23 cellular contexts compared by ENCODE assay signal in genomic region chr22:30223303-30223702, GRCh38. TPM values are rescaled to one million over a fixed set of nuclear protein-coding genes. Genes with fewer than 3 reads are reported as not detected.
DNase-seq lines count a peak whose midpoint lies in the region; ATAC-seq, FAIRE-seq and TF ChIP-seq lines count a peak whose summit lies in the region.
"Had no signal": no experiment of that assay in that cellular context is flagged by ENCODE, and none has a peak within 500 bp of the region (broad histone marks: within the 10 kb centered on the region; RNA-seq: fewer than 3 reads in every experiment).

No MANE protein-coding gene starts in this region.

- 60% methylated on average over 14 of the region's 15 CpGs for WGBS in HepG2 (ENCODE audit: low lambda C conversion rate)

- no peaks in the 10 kb centered on the region for H3K27me3 Mint-ChIP-seq in stimulated activated naive CD8-positive, alpha-beta T cell treated with anti-CD3 and anti-CD28 coated beads, Interleukin-15, Interleukin-2, amounts not matched to agents 100 ng/mL and 50 ng/mL, for 24 hours
- H3K27me3 Mint-ChIP-seq: T-helper 17 cell had no signal

- TF ChIP-seq POLR2A in HepG2 (IDR thresholded peaks at IDR 0.05; ENCODE audit: insufficient read depth in 1 of 2, low read depth in 2 of 2, low read length in 2 of 2) (no peak), Peyer's patch (IDR thresholded peaks at IDR 0.05) (no peak)

- no peak for DNase-seq in stimulated activated naive CD8-positive, alpha-beta T cell treated with anti-CD3 and anti-CD28 coated beads, Interleukin-15, Interleukin-2, amounts not matched to agents 100 U/mL and 50 U/mL, for 24 hours
- DNase-seq in RPMI7951 (ENCODE audit: low read depth): peak; percentile 55
- DNase-seq in HepG2 (ENCODE audit: low spot score): no peak
- no peak for DNase-seq in NK-92 treated with Interleukin-12 subunit alpha and Interleukin-12 subunit beta, amount 100 ng/mL, for 24 hours (lab: John Stamatoyannopoulos, UW)
- DNase-seq in Peyer's patch: no peak
- no peak for DNase-seq in urothelium cell line (ENCODE audit: low spot score)
- DNase-seq in UCSD-AML1 (lab: John Stamatoyannopoulos, UW; ENCODE audit: unreplicated experiment): no peak
- DNase-seq: activated naive CD4-positive, alpha-beta T cell treated with anti-CD3 and anti-CD28 coated beads for 36 hours; activated T-cell treated with anti-CD3 and anti-CD28 coated beads for 4 hours; KG1; left cardiac atrium; NCI-H1048; SIG-M5; stimulated activated CD4-positive, alpha-beta T cell treated with anti-CD3 and anti-CD28 coated beads, Interleukin-12 subunit alpha, Interleukin-12 subunit beta, amount 100 ng/mL, for 4 hours; stimulated activated CD8-positive, alpha-beta memory T cell treated with anti-CD3 and anti-CD28 coated beads, Interleukin-4, amount 100 ng/mL, for 48 hours; T-helper 17 cell; testis had no signal

- H3K27me3 ChIP-seq in HepG2 (ENCODE audit: control insufficient read depth in 1 of 2, insufficient read depth in 2 of 2, low read length in 2 of 2): peaks cover 7 to 45% of the 10 kb centered on the region in 2 experiments; a peak in 4 of 5 replicates
- no peaks in the 10 kb centered on the region for H3K27me3 ChIP-seq in Peyer's patch
- H3K27me3 ChIP-seq: testis had no signal

- POLR2A ChIA-PET in HepG2 (lab: Yijun Ruan, JAX): interaction anchor here (1.3 kb wide), 1 partner anchor 13 kb away, joined by 3 read pairs; no protein-coding TSS in a partner anchor

- no peaks in the 10 kb centered on the region for H3K79me2 ChIP-seq in HepG2 (ENCODE audit: insufficient read depth, low read length)

- no peak overlapping the region for H3K4me2 ChIP-seq in HepG2 (ENCODE audit: low read depth, low read length)

- CTCF ChIA-PET in HepG2 (lab: Yijun Ruan, JAX; ENCODE audit: low intra/inter-chr PET ratio, low total read pairs): no interaction called here

- H3K4me3 ChIP-seq in HepG2 (replicated peaks in 1 of 3; ENCODE audit: insufficient read depth in 1 of 3, low read depth in 2 of 3, low read length in 3 of 3): no peak overlapping the region
- H3K4me3 ChIP-seq in Peyer's patch: no peak overlapping the region
- H3K4me3 ChIP-seq: testis had no signal

- BruUV-seq in HepG2 (replicated peaks; lab: Mats Ljungman, UMichigan): no TSS peak

- H3K4me3 Mint-ChIP-seq in stimulated activated naive CD8-positive, alpha-beta T cell treated with anti-CD3 and anti-CD28 coated beads, Interleukin-15, Interleukin-2, amounts not matched to agents 100 ng/mL and 50 ng/mL, for 24 hours: no peak overlapping the region
- H3K4me3 Mint-ChIP-seq: activated naive CD4-positive, alpha-beta T cell treated with anti-CD3 and anti-CD28 coated beads for 36 hours; neural crest cell; T-helper 17 cell had no signal

- H3K9me3 ChIP-seq in HepG2 (ENCODE audit: low read length) (no peaks in the 10 kb centered on the region), Peyer's patch (no peaks in the 10 kb centered on the region)
- H3K9me3 ChIP-seq: testis had no signal

- H3K9me3 Mint-ChIP-seq in stimulated activated naive CD8-positive, alpha-beta T cell treated with anti-CD3 and anti-CD28 coated beads, Interleukin-15, Interleukin-2, amounts not matched to agents 100 ng/mL and 50 ng/mL, for 24 hours: no peaks in the 10 kb centered on the region
- H3K9me3 Mint-ChIP-seq: activated naive CD4-positive, alpha-beta T cell treated with anti-CD3 and anti-CD28 coated beads for 36 hours; neural crest cell had no signal

- FAIRE-seq in HepG2 (lab: Jason Lieb, UNC) (no peak), urothelium cell line (lab: Jason Lieb, UNC) (no peak)
- FAIRE-seq: colon had no signal

- no peak for ATAC-seq in stimulated activated naive CD8-positive, alpha-beta T cell treated with anti-CD3 and anti-CD28 coated beads, Interleukin-15, Interleukin-2, amounts not matched to agents 100 U/mL and 50 U/mL, for 24 hours
- no peak for ATAC-seq in HepG2
- ATAC-seq: activated CD4-positive, CD25-positive, alpha-beta regulatory T cell treated with anti-CD3 and anti-CD28 coated beads, Interleukin-2, amount 50 U/mL, for 24 hours; left cardiac atrium; T-helper 17 cell had no signal

- peaks cover 57% of the 10 kb centered on the region for H3K4me1 ChIP-seq in HepG2 (ENCODE audit: insufficient read depth, low read length)
- H3K4me1 ChIP-seq in Peyer's patch: peaks cover 0 to 15% (median 7%) of the 10 kb centered on the region in 4 donors

- no peak for TF ChIP-seq CTCF in HepG2 (CRISPR knock-in tag; IDR thresholded peaks at IDR 0.05)
- no peak for TF ChIP-seq CTCF in Peyer's patch (IDR thresholded peaks at IDR 0.05)

- no peak for TF ChIP-seq EP300 in HepG2 (IDR thresholded peaks at IDR 0.05; ENCODE audit: low read depth in 2 of 2, low read length in 2 of 2)
- TF ChIP-seq EP300 in HepG2 (CRISPR knock-in tag; IDR thresholded peaks at IDR 0.05; ENCODE audit: borderline replicate concordance): no peak

- H3K9ac ChIP-seq in HepG2 (ENCODE audit: insufficient read depth, low read depth, low read length): no peak overlapping the region

- peak overlapping the region; percentile 61 for H3K27ac Mint-ChIP-seq in stimulated activated naive CD8-positive, alpha-beta T cell treated with anti-CD3 and anti-CD28 coated beads, Interleukin-15, Interleukin-2, amounts not matched to agents 100 ng/mL and 50 ng/mL, for 24 hours
- H3K27ac Mint-ChIP-seq: activated naive CD4-positive, alpha-beta T cell treated with anti-CD3 and anti-CD28 coated beads for 36 hours had no signal

- intact Hi-C loops in HepG2 (cut with micrococcal nuclease; ENCODE audit: unreplicated experiment): no loop called here

- no peaks in the 10 kb centered on the region for H3K36me3 ChIP-seq in HepG2 (replicated peaks in 1 of 2; ENCODE audit: control insufficient read depth in 1 of 2, insufficient read depth in 2 of 2, low read length in 2 of 2)
- H3K36me3 ChIP-seq in Peyer's patch: no peaks in the 10 kb centered on the region

- no peaks in the 10 kb centered on the region for H3K36me3 Mint-ChIP-seq in stimulated activated naive CD8-positive, alpha-beta T cell treated with anti-CD3 and anti-CD28 coated beads, Interleukin-15, Interleukin-2, amounts not matched to agents 100 ng/mL and 50 ng/mL, for 24 hours (ENCODE audit: low read depth)

- TF ChIP-seq RAD21 in HepG2 (CRISPR knock-in tag; IDR thresholded peaks at IDR 0.05): no peak

- no peak overlapping the region for H3K27ac ChIP-seq in HepG2 (ENCODE audit: extremely low read length, insufficient read depth, low read length)
- H3K27ac ChIP-seq in Peyer's patch: no peak overlapping the region
- H3K27ac ChIP-seq: testis had no signal

- in situ Hi-C loops in HepG2 (cut with HindIII; ENCODE audit: extremely low pct_ligation_motif_present, low pct_unique_long_range_greater_than_20kb): no loop called here

- no peaks in the 10 kb centered on the region for H4K20me1 ChIP-seq in HepG2 (ENCODE audit: insufficient read depth, low read length)

- H2AFZ ChIP-seq in HepG2 (ENCODE audit: low read length): no peak overlapping the region

- peaks cover 75% of the 10 kb centered on the region for H3K4me1 Mint-ChIP-seq in stimulated activated naive CD8-positive, alpha-beta T cell treated with anti-CD3 and anti-CD28 coated beads, Interleukin-15, Interleukin-2, amounts not matched to agents 100 ng/mL and 50 ng/mL, for 24 hours (ENCODE audit: low read depth)

RNA-seq across cellular contexts. Expression of gene LIF, which starts 23.3 kb away (rescaled TPM):
- total RNA-seq in RPMI7951 (2014; rRNA removed; shearing (Covaris generic)): 3.1 and 4.1 TPM in 2 replicates
- total RNA-seq in HepG2 (2016; rRNA removed; fragmentation: Illumina TruSeq; extraction: Trizol) (1.5 and 3.6 TPM in 2 replicates), Peyer's patch (10 to 100 TPM in 2 of 4 donors, 1 to 10 TPM in 2; 7.4 to 19.3 (median 10.6) TPM)
- 0.53 and 1.6 TPM in 2 replicates for total RNA-seq in HepG2 (2016; cell fraction: cytosol; rRNA removed; fragmentation: Illumina TruSeq; extraction: Trizol; ENCODE audit: low read depth)
- total RNA-seq in HepG2 (2016; cell fraction: insoluble cytoplasmic fraction; rRNA removed; fragmentation: Illumina TruSeq; extraction: Trizol): 1.7 and 3.2 TPM in 2 replicates
- 2.6 TPM in 2 replicates for total RNA-seq in HepG2 (2016; cell fraction: membrane; rRNA removed; fragmentation: Illumina TruSeq; extraction: Trizol)
- total RNA-seq in HepG2 (2016; cell fraction: nucleus; rRNA removed; fragmentation: Illumina TruSeq; extraction: Trizol): 5.2 and 5.5 TPM in 2 replicates
- polyA plus RNA-seq in HepG2 (2011; rRNA removed): 8.5 and 12.1 TPM in 2 replicates
- polyA plus RNA-seq in HepG2 (2011; cell fraction: cytosol; rRNA removed): 3.0 and 4.2 TPM in 2 replicates
- 48.8 and 59.2 TPM in 2 replicates for polyA plus RNA-seq in HepG2 (2011; cell fraction: nucleus; rRNA removed)
- polyA plus RNA-seq in HepG2 (2012): 1.4 and 5.2 TPM in 2 replicates
- polyA plus RNA-seq in HepG2 (2016; cell fraction: cytosol; fragmentation: Illumina TruSeq; extraction: Trizol; ENCODE audit: low read depth): 0.17 and 0.26 TPM in 2 replicates
- polyA plus RNA-seq in HepG2 (2016; cell fraction: insoluble cytoplasmic fraction; fragmentation: Illumina TruSeq; extraction: Trizol; ENCODE audit: low read depth): 1.1 and 1.3 TPM in 2 replicates
- polyA plus RNA-seq in HepG2 (2016; cell fraction: membrane; fragmentation: Illumina TruSeq; extraction: Trizol; ENCODE audit: low read depth): 0.64 and 0.93 TPM in 2 replicates
- 13.6 and 20.3 TPM in 2 replicates for polyA plus RNA-seq in HepG2 (2016; cell fraction: nucleus; fragmentation: Illumina TruSeq; extraction: Trizol; ENCODE audit: insufficient read depth, low read depth)
- 11.5 and 35.1 TPM in 2 replicates for polyA minus RNA-seq in HepG2 (2011; rRNA and poly(A)+ RNA removed; ENCODE audit: low replicate concordance)
- 3.8 and 5.5 TPM in 2 replicates for polyA minus RNA-seq in HepG2 (2011; cell fraction: cytosol; rRNA and poly(A)+ RNA removed)
- polyA minus RNA-seq in HepG2 (2011; cell fraction: nucleus; rRNA and poly(A)+ RNA removed): 4.1 and 7.1 TPM in 2 replicates

RNA-seq across cellular contexts. Expression of gene OSM, which starts 43.3 kb away (rescaled TPM):
- not detected in 2 replicates for total RNA-seq in RPMI7951 (2014; rRNA removed; shearing (Covaris generic))
- total RNA-seq in HepG2 (2016; rRNA removed; fragmentation: Illumina TruSeq; extraction: Trizol) (not detected in 2 replicates), Peyer's patch (not detected)
- not detected in 2 replicates for total RNA-seq in HepG2 (2016; cell fraction: cytosol; rRNA removed; fragmentation: Illumina TruSeq; extraction: Trizol; ENCODE audit: low read depth)
- total RNA-seq in HepG2 (2016; cell fraction: insoluble cytoplasmic fraction; rRNA removed; fragmentation: Illumina TruSeq; extraction: Trizol): not detected in 2 replicates
- not detected in 2 replicates for total RNA-seq in HepG2 (2016; cell fraction: membrane; rRNA removed; fragmentation: Illumina TruSeq; extraction: Trizol)
- total RNA-seq in HepG2 (2016; cell fraction: nucleus; rRNA removed; fragmentation: Illumina TruSeq; extraction: Trizol): not detected in 2 replicates
- 0.07 TPM in 1 of 2 replicates, not detected in the other for polyA plus RNA-seq in HepG2 (2011; rRNA removed)
- polyA plus RNA-seq in HepG2 (2011; cell fraction: cytosol; rRNA removed): 0.05 TPM in 1 of 2 replicates, not detected in the other
- polyA plus RNA-seq in HepG2 (2011; cell fraction: nucleus; rRNA removed): not detected in 2 replicates
- 0.07 TPM in 1 of 2 replicates, not detected in the other for polyA plus RNA-seq in HepG2 (2012)
- polyA plus RNA-seq in HepG2 (2016; cell fraction: cytosol; fragmentation: Illumina TruSeq; extraction: Trizol; ENCODE audit: low read depth): not detected in 2 replicates
- not detected in 2 replicates for polyA plus RNA-seq in HepG2 (2016; cell fraction: insoluble cytoplasmic fraction; fragmentation: Illumina TruSeq; extraction: Trizol; ENCODE audit: low read depth)
- polyA plus RNA-seq in HepG2 (2016; cell fraction: membrane; fragmentation: Illumina TruSeq; extraction: Trizol; ENCODE audit: low read depth): not detected in 2 replicates
- polyA plus RNA-seq in HepG2 (2016; cell fraction: nucleus; fragmentation: Illumina TruSeq; extraction: Trizol; ENCODE audit: insufficient read depth, low read depth): not detected in 2 replicates
- polyA minus RNA-seq in HepG2 (2011; rRNA and poly(A)+ RNA removed; ENCODE audit: low replicate concordance): not detected in 2 replicates
- polyA minus RNA-seq in HepG2 (2011; cell fraction: cytosol; rRNA and poly(A)+ RNA removed): not detected in 2 replicates
- not detected in 2 replicates for polyA minus RNA-seq in HepG2 (2011; cell fraction: nucleus; rRNA and poly(A)+ RNA removed)
- total RNA-seq: fibroblast of lung, neural crest cell, renal cortical epithelial cell had no signal
- polyA plus RNA-seq: fibroblast of lung had no signal
